1 cellular context compared by ENCODE assay signal in genomic region chr10:1022413-1022812, GRCh38.
TF ChIP-seq lines count a peak whose summit lies in the region.

No MANE protein-coding gene starts in this region.

TF ChIP-seq in PFSK-1, 5 proteins besides CTCF, POLR2A, EP300 and RAD21 (continued from another document):
- TF ChIP-seq REST (IDR thresholded peaks at IDR 0.05; ENCODE audit: insufficient read depth in 1 of 2, low read depth in 2 of 2, low read length in 2 of 2) (no peak), TAF1 (IDR thresholded peaks at IDR 0.05; ENCODE audit: borderline replicate concordance, insufficient read depth, low read length) (peak; percentile 32; the same call in 1 of the 2 replicates), POLR2AphosphoS5 (IDR thresholded peaks at IDR 0.05; ENCODE audit: low read depth, low read length) (peak; percentile 54; the same call in 1 of the 2 replicates), FOXP2 (optimal IDR thresholded peaks at IDR 0.05; ENCODE audit: borderline replicate concordance, extremely low read depth, extremely low read length, insufficient read depth) (no peak)
